In the genomic region with DNA sequence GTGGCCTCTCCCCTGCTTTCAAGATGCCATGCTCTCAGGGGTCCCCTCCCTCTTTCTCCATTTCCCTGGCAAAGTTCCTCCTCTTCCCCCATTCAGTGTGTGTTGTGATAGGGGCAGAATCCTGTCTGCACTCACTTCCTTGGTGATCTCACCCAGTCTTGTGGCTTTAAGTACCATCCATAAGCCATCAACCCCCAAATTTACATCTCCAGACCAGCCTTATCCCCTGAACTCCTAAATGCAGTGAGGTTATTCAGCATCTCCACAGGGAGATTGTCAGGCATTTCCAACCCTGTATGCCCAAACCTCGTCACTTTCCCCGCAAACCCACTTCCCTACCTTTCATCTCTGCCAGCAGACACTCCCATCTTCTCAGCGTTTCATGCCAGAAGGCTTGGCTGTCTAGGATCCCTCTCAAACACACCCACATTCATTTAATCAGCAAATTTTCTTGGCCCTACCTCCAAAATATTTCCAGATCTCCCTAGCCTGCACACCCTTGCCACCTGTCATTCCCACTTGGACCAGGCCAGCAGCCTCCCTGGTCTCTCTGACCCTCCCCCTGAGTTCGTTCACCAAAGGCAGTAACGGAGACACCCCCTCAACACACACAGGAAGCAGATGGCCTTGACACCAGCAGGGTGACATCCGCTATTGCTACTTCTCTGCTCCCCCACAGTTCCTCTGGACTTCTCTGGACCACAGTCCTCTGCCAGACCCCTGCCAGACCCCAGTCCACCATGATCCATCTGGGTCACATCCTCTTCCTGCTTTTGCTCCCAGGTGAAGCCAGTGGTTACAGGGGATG, we compare ENCODE assay signal across 9 cellular contexts. TPM values are rescaled to one million over a fixed set of nuclear protein-coding genes. Genes with fewer than 3 reads are reported as not detected.
A peak's percentile ranks its signal among the peaks of the same experiment; 100 is the strongest.
DNase-seq lines count a peak whose midpoint lies in the region; ATAC-seq, FAIRE-seq and TF ChIP-seq lines count a peak whose summit lies in the region.
"Had no signal": no experiment of that assay in that cellular context is flagged by ENCODE, and none has a peak within 500 bp of the region (broad histone marks: within the 10 kb centered on the region; RNA-seq: fewer than 3 reads in every experiment).

A gene with protein sequence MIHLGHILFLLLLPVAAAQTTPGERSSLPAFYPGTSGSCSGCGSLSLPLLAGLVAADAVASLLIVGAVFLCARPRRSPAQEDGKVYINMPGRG (plus strand): TSS at position 676 of the 808 bp plus-strand sequence. CDS start 65 bp downstream, at position 741.

- POLR2A ChIA-PET in PC-9 (lab: Charles Lee; ENCODE audit: unreplicated experiment): interaction anchor here (0.7 kb wide), 1 partner anchor 29 kb away, joined by 5 read pairs; no protein-coding TSS in a partner anchor

- peaks cover 6% of the 10 kb centered on the region; the same call in 1 of the 2 replicates for H3K36me3 ChIP-seq in PC-9 (ENCODE audit: low read depth)
- peaks cover 2% of the 10 kb centered on the region for H3K36me3 ChIP-seq in astrocyte (ENCODE audit: insufficient read depth, low read length)
- no peaks in the 10 kb centered on the region for H3K36me3 ChIP-seq in right lobe of liver
- no peaks in the 10 kb centered on the region for H3K36me3 ChIP-seq in uterus

- H3K4me1 Mint-ChIP-seq in astrocyte (ENCODE audit: low read depth, unreplicated experiment): peaks cover 14% of the 10 kb centered on the region

- peak within 1 kb of the TSS; percentile 87 for H3K4me2 ChIP-seq in PC-9
- H3K4me2 ChIP-seq in astrocyte (ENCODE audit: low read length): peak within 1 kb of the TSS; percentile 94

- H3K27me3 Mint-ChIP-seq in astrocyte (ENCODE audit: low read depth, unreplicated experiment): peaks cover 2% of the 10 kb centered on the region

- TF ChIP-seq CTCF in PC-9 (conservative IDR thresholded peaks at IDR 0.05): no peak
- TF ChIP-seq CTCF in astrocyte (IDR thresholded peaks at IDR 0.05; ENCODE audit: insufficient read depth, low read depth, low read length): no peak
- TF ChIP-seq CTCF in right lobe of liver (IDR thresholded peaks at IDR 0.05): no peak
- no peak for TF ChIP-seq CTCF in uterus (IDR thresholded peaks at IDR 0.05)

- H4K20me1 ChIP-seq in PC-9 (ENCODE audit: insufficient read depth) (no peaks in the 10 kb centered on the region), astrocyte (ENCODE audit: insufficient read depth, low read length) (no peaks in the 10 kb centered on the region)

- DNase-seq in SIG-M5 treated with dmso at 0.1 percent for 504 hours (lab: John Stamatoyannopoulos, UW; ENCODE audit: unreplicated experiment) (peak; percentile 53), SIG-M5 (lab: John Stamatoyannopoulos, UW) (no peak), PC-9 (no peak), astrocyte (ENCODE audit: low read depth) (peak; percentile 64), right lobe of liver (no peak), uterus (no peak)

- no peak for ATAC-seq in right lobe of liver
- ATAC-seq in HG03039 (IDR thresholded peaks at IDR 0.05; ENCODE audit: unreplicated experiment): no peak
- ATAC-seq in GM21737 (IDR thresholded peaks at IDR 0.05; ENCODE audit: unreplicated experiment): no peak
- ATAC-seq: left colon had no signal

- no peaks in the 10 kb centered on the region for H3K27me3 ChIP-seq in PC-9 (ENCODE audit: insufficient read depth, low read depth)
- no peaks in the 10 kb centered on the region for H3K27me3 ChIP-seq in astrocyte (ENCODE audit: insufficient read depth, low read length)
- H3K27me3 ChIP-seq in right lobe of liver: no peaks in the 10 kb centered on the region
- no peaks in the 10 kb centered on the region for H3K27me3 ChIP-seq in uterus

- peak within 1 kb of the TSS; percentile 80 for H3K4me3 Mint-ChIP-seq in astrocyte (ENCODE audit: unreplicated experiment)

- H3K79me2 ChIP-seq in PC-9 (ENCODE audit: low read depth) (peaks cover 16% of the 10 kb centered on the region), astrocyte (ENCODE audit: insufficient read depth, low read length) (peaks cover 4% of the 10 kb centered on the region)

- peak within 1 kb of the TSS; percentile 59 for H3K9ac ChIP-seq in astrocyte (ENCODE audit: low read length)

- 29% methylated on average over 6 of the region's 6 CpGs for WGBS in right lobe of liver (ENCODE audit: insufficient coverage, low coverage, low lambda C conversion rate, missing lambda C conversion rate)

- no peak for FAIRE-seq in astrocyte (lab: Jason Lieb, UNC)

- peaks cover 13% of the 10 kb centered on the region for H3F3A ChIP-seq in PC-9 (ENCODE audit: insufficient read depth, low read depth)

- intact Hi-C loops in PC-9 (cut with micrococcal nuclease; ENCODE audit: unreplicated experiment) (loop anchor here (10.0 kb wide), 1 partner anchor 157 kb away; a partner anchor contains a TSS), right lobe of liver (cut with DNase I) (no loop called here), uterus (cut with DNase I; ENCODE audit: low total_unique reads) (no loop called here)

- BruUV-seq in PC-9 (replicated peaks; lab: Mats Ljungman, UMichigan): no TSS peak

- H3K4me3 ChIP-seq in PC-9 (peak within 1 kb of the TSS; percentile 48; the same call in 1 of the 2 replicates), astrocyte (ENCODE audit: insufficient read depth, low read depth, low read length) (peak within 1 kb of the TSS; percentile 23), right lobe of liver (peak within 1 kb of the TSS in 2 of 3 donors; percentile 16), uterus (no peak within 1 kb of the TSS)

- H3K27ac ChIP-seq in PC-9 (no peak within 1 kb of the TSS), astrocyte (ENCODE audit: low read depth, low read length) (no peak within 1 kb of the TSS), right lobe of liver (peak within 1 kb of the TSS; percentile 53 to 90 (median 66)), uterus (peak within 1 kb of the TSS; percentile 87 to 89)

- TF ChIP-seq POLR2A in right lobe of liver (IDR thresholded peaks at IDR 0.05) (no peak), uterus (IDR thresholded peaks at IDR 0.05) (no peak)

- H2AFZ ChIP-seq in PC-9: peak within 1 kb of the TSS; percentile 74; the same call in 1 of the 2 replicates
- peak within 1 kb of the TSS; percentile 90 for H2AFZ ChIP-seq in astrocyte (ENCODE audit: low read depth, low read length)

- no peaks in the 10 kb centered on the region for H3K9me2 ChIP-seq in PC-9 (ENCODE audit: insufficient read depth)

- H3K27ac Mint-ChIP-seq in astrocyte (ENCODE audit: unreplicated experiment): peak within 1 kb of the TSS; percentile 96

- H3K4me1 ChIP-seq in PC-9 (replicated peaks; ENCODE audit: insufficient read depth): peaks cover 8% of the 10 kb centered on the region; the same call in 1 of the 2 replicates
- peaks cover 32% of the 10 kb centered on the region for H3K4me1 ChIP-seq in astrocyte (ENCODE audit: insufficient read depth, low read length)
- H3K4me1 ChIP-seq in right lobe of liver: peaks cover 0 to 9% (median 0%) of the 10 kb centered on the region in 4 donors
- peaks cover 0 to 17% of the 10 kb centered on the region in 2 donors for H3K4me1 ChIP-seq in uterus

- H3K9me3 Mint-ChIP-seq in astrocyte (ENCODE audit: unreplicated experiment): no peaks in the 10 kb centered on the region

- no peaks in the 10 kb centered on the region for H3K36me3 Mint-ChIP-seq in astrocyte (ENCODE audit: low read depth, unreplicated experiment)

- H3K9me3 ChIP-seq in PC-9 (ENCODE audit: insufficient read depth, low read depth) (no peaks in the 10 kb centered on the region), astrocyte (ENCODE audit: insufficient read depth, low read depth, low read length) (no peaks in the 10 kb centered on the region), right lobe of liver (no peaks in the 10 kb centered on the region), uterus (no peaks in the 10 kb centered on the region)

- CTCF ChIA-PET in PC-9 (lab: Charles Lee): no interaction called here

RNA-seq across cellular contexts. Expression of the gene that starts here (rescaled TPM):
- 1.8 and 2.6 TPM in 2 replicates for total RNA-seq in PC-9 (2021)
- total RNA-seq in astrocyte: 1.8 and 2.1 TPM in 2 replicates
- 1 to 10 TPM in 5 of 6 experiments, not detected in 1; 1.7 to 4.2 (median 2.4) TPM for total RNA-seq in right lobe of liver
- total RNA-seq in uterus: 10 to 100 TPM in 1 of 4 donors, 1 to 10 TPM in 2, not detected in 1; 1.6 to 47.1 (median 4.5) TPM

Comparison
In these comparisons a context has a peak if more than half of its experiments do, and no peak if none do; other contexts are left out.
1. DNase-seq: peak in SIG-M5 treated with dmso at 0.1 percent for 504 hours (single experiment) and astrocyte (single experiment); none in SIG-M5 (single experiment), PC-9 (0 of 2), right lobe of liver (0 of 3) and uterus (0 of 2).
2. H3K27ac ChIP-seq: peak in right lobe of liver (3 of 3) and uterus (2 of 2); none in PC-9 (single experiment) and astrocyte (single experiment).
3. H3K4me3 ChIP-seq: peak in PC-9 (single experiment), astrocyte (single experiment) and right lobe of liver (2 of 3); none in uterus (0 of 2).